6 cellular contexts compared by ENCODE assay signal in the genomic region with DNA sequence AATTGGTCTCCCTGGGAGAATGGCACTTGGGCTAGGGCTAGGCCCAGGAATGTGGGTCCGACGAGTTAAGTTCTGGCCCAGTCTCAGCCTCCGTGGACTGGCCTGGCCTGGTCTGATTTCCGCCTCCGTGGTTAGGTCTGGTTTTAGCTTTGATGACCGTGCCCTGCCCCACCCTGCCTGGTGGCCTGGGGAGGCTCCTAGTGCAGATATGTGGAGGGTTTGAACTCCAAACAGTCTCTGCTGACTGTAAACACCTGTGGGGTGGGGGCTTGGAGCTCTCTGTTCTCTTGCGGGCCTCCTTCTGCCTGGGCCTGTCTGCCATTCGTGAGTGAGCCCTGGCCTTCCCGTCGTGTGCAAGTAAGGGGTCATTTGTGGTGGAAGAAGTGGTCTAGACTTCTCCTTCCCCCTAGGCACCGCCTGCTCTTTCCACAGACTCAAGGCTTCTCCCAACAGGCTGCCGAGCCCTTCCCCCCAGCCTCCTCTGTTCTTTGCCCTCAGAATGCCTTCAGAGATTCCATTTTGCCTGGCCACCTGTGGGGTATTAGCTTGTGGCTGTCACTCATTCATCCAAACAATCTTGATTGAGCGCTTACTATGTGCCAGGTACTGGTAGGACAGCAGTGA. TPM values are rescaled to one million over a fixed set of nuclear protein-coding genes. Genes with fewer than 3 reads are reported as not detected.
DNase-seq lines count a peak whose midpoint lies in the region; ATAC-seq and TF ChIP-seq lines count a peak whose summit lies in the region.

No MANE protein-coding gene starts in this region.

- peaks cover 43% of the 10 kb centered on the region for H3K27me3 Mint-ChIP-seq in GM23338 (ENCODE audit: insufficient read depth, low read depth, poor library complexity)
- H3K27me3 Mint-ChIP-seq in naive thymus-derived CD8-positive, alpha-beta T cell = no peaks in the 10 kb centered on the region

- H2AFZ ChIP-seq in GM23338 = no peak overlapping the region

- peaks cover 22% of the 10 kb centered on the region; the same call in 1 of the 2 replicates for H3K4me1 ChIP-seq in GM23338 (ENCODE audit: insufficient read depth)

- peaks cover 29% of the 10 kb centered on the region for H4K20me1 ChIP-seq in GM23338 (replicated peaks; ENCODE audit: insufficient read depth)

- TF ChIP-seq CTCF in GM23338 (conservative IDR thresholded peaks at IDR 0.05; ENCODE audit: low read depth in 2 of 2) (no peak), astrocyte of the cerebellum (IDR thresholded peaks at IDR 0.05; ENCODE audit: low read depth, low read length, missing control alignments) (no peak)

- no peaks in the 10 kb centered on the region for H3K27me3 ChIP-seq in GM23338 (ENCODE audit: insufficient read depth)

- H3F3A ChIP-seq in GM23338 (replicated peaks; ENCODE audit: low read depth) = 0 out of 2 replicates have a peak, but pooled peaks cover 24% of the 10 kb centered on the region

- ATAC-seq in GM23338 = no peak
- no peak for ATAC-seq in naive thymus-derived CD8-positive, alpha-beta T cell
- ATAC-seq in GM18909 (IDR thresholded peaks at IDR 0.05; ENCODE audit: poor library complexity, unreplicated experiment) = no peak

- no peaks in the 10 kb centered on the region for H3K36me3 ChIP-seq in GM23338 (ENCODE audit: insufficient read depth)

- no peaks in the 10 kb centered on the region; the same call in 1 of the 3 replicates for H3K9me3 Mint-ChIP-seq in GM23338
- H3K9me3 Mint-ChIP-seq in naive thymus-derived CD8-positive, alpha-beta T cell = peaks cover 0 to 3% (median 0%) of the 10 kb centered on the region in 9 donors

- H3K4me3 Mint-ChIP-seq in GM23338 = peak overlapping the region; percentile 89
- H3K4me3 Mint-ChIP-seq in naive thymus-derived CD8-positive, alpha-beta T cell = peak overlapping the region; percentile 86 to 96 (median 90)

- H3K4me1 Mint-ChIP-seq in GM23338 = peaks cover 55% of the 10 kb centered on the region
- H3K4me1 Mint-ChIP-seq in naive thymus-derived CD8-positive, alpha-beta T cell = peaks cover 44 to 76% (median 65%) of the 10 kb centered on the region in 4 donors

- DNase-seq in GM23338 (ENCODE audit: low spot score) (no peak), astrocyte of the cerebellum (ENCODE audit: low read depth) (no peak), NCI-H2081 (lab: John Stamatoyannopoulos, UW) (no peak), DMS53 (lab: John Stamatoyannopoulos, UW) (no peak)
- DNase-seq in naive thymus-derived CD8-positive, alpha-beta T cell = no peak

- peak overlapping the region; percentile 92 for H3K4me2 ChIP-seq in GM23338

- in situ Hi-C loops in astrocyte of the cerebellum (cut with HindIII; ENCODE audit: low sequenced_read_pairs) = no loop called here

- H3K27ac ChIP-seq in GM23338 (ENCODE audit: low read depth) = peak overlapping the region; percentile 32; the same call in 1 of the 2 replicates

- peak overlapping the region; percentile 89 for H3K27ac Mint-ChIP-seq in GM23338
- H3K27ac Mint-ChIP-seq in naive thymus-derived CD8-positive, alpha-beta T cell = peak overlapping the region; percentile 91 to 97 (median 96)

- H3K4me3 ChIP-seq in GM23338 (peak overlapping the region; percentile 91), astrocyte of the cerebellum (ENCODE audit: low read depth, low read length) (peak overlapping the region; percentile 52)

- peaks cover 12% of the 10 kb centered on the region for H3K36me3 Mint-ChIP-seq in GM23338 (ENCODE audit: low read depth)
- H3K36me3 Mint-ChIP-seq in naive thymus-derived CD8-positive, alpha-beta T cell = peaks cover 0 to 19% (median 0%) of the 10 kb centered on the region in 3 donors

- POLR2A ChIA-PET in naive thymus-derived CD8-positive, alpha-beta T cell (lab: Charles Lee) = interaction anchor here (0.6 to 6.8 kb wide), 9 partner anchors 10 to 1834 kb away, joined by 3 to 146 read pairs (median 8); a partner anchor contains a TSS

- peaks cover 50% of the 10 kb centered on the region for H3K79me2 ChIP-seq in GM23338 (replicated peaks; ENCODE audit: insufficient read depth)

- H3K9me2 ChIP-seq in GM23338 (ENCODE audit: insufficient read depth) = no peaks in the 10 kb centered on the region

TF ChIP-seq in GM23338, 12 proteins besides CTCF, POLR2A, EP300 and RAD21 (continues in another document):
- TF ChIP-seq NANOG (IDR thresholded peaks at IDR 0.05; ENCODE audit: borderline replicate concordance) = no peak
- TF ChIP-seq, protein P1, sequence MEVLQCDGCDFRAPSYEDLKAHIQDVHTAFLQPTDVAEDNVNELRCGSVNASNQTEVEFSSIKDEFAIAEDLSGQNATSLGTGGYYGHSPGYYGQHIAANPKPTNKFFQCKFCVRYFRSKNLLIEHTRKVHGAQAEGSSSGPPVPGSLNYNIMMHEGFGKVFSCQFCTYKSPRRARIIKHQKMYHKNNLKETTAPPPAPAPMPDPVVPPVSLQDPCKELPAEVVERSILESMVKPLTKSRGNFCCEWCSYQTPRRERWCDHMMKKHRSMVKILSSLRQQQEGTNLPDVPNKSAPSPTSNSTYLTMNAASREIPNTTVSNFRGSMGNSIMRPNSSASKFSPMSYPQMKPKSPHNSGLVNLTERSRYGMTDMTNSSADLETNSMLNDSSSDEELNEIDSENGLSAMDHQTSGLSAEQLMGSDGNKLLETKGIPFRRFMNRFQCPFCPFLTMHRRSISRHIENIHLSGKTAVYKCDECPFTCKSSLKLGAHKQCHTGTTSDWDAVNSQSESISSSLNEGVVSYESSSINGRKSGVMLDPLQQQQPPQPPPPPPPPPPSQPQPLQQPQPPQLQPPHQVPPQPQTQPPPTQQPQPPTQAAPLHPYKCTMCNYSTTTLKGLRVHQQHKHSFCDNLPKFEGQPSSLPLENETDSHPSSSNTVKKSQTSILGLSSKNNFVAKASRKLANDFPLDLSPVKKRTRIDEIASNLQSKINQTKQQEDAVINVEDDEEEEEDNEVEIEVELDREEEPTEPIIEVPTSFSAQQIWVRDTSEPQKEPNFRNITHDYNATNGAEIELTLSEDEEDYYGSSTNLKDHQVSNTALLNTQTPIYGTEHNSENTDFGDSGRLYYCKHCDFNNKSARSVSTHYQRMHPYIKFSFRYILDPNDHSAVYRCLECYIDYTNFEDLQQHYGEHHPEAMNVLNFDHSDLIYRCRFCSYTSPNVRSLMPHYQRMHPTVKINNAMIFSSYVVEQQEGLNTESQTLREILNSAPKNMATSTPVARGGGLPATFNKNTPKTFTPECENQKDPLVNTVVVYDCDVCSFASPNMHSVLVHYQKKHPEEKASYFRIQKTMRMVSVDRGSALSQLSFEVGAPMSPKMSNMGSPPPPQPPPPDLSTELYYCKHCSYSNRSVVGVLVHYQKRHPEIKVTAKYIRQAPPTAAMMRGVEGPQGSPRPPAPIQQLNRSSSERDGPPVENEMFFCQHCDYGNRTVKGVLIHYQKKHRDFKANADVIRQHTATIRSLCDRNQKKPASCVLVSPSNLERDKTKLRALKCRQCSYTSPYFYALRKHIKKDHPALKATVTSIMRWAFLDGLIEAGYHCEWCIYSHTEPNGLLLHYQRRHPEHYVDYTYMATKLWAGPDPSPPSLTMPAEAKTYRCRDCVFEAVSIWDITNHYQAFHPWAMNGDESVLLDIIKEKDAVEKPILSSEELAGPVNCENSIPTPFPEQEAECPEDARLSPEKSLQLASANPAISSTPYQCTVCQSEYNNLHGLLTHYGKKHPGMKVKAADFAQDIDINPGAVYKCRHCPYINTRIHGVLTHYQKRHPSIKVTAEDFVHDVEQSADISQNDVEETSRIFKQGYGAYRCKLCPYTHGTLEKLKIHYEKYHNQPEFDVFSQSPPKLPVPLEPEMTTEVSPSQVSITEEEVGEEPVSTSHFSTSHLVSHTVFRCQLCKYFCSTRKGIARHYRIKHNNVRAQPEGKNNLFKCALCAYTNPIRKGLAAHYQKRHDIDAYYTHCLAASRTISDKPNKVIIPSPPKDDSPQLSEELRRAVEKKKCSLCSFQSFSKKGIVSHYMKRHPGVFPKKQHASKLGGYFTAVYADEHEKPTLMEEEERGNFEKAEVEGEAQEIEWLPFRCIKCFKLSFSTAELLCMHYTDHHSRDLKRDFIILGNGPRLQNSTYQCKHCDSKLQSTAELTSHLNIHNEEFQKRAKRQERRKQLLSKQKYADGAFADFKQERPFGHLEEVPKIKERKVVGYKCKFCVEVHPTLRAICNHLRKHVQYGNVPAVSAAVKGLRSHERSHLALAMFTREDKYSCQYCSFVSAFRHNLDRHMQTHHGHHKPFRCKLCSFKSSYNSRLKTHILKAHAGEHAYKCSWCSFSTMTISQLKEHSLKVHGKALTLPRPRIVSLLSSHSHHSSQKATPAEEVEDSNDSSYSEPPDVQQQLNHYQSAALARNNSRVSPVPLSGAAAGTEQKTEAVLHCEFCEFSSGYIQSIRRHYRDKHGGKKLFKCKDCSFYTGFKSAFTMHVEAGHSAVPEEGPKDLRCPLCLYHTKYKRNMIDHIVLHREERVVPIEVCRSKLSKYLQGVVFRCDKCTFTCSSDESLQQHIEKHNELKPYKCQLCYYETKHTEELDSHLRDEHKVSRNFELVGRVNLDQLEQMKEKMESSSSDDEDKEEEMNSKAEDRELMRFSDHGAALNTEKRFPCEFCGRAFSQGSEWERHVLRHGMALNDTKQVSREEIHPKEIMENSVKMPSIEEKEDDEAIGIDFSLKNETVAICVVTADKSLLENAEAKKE (CRISPR knock-in tag; IDR thresholded peaks at IDR 0.05) = no peak

RNA-seq across cellular contexts. Expression of a gene that starts 1.5 kb away (rescaled TPM):
- total RNA-seq in GM23338 (2014; rRNA removed; shearing (Covaris generic)) = 98.2 and 109 TPM in 2 replicates
- 154 and 162 TPM in 2 replicates for polyA plus RNA-seq in GM23338 (2016; fragmentation: Nextera tagmentation; extraction: Ambion mirVana)
- 100 to 1,000 TPM; 116 to 123 TPM for total RNA-seq in naive thymus-derived CD8-positive, alpha-beta T cell
- polyA plus RNA-seq in naive thymus-derived CD8-positive, alpha-beta T cell = 10 to 100 TPM; 74.9 to 84.9 (median 77.6) TPM

RNA-seq across cellular contexts. Expression of a gene that starts 4.9 kb away (rescaled TPM):
- 62.1 and 68.1 TPM in 2 replicates for total RNA-seq in GM23338 (2014; rRNA removed; shearing (Covaris generic))
- 12.2 and 20.2 TPM in 2 replicates for polyA plus RNA-seq in GM23338 (2016; fragmentation: Nextera tagmentation; extraction: Ambion mirVana)
- 100 to 1,000 TPM; 103 to 107 TPM for total RNA-seq in naive thymus-derived CD8-positive, alpha-beta T cell
- 10 to 100 TPM; 15.2 to 17.4 (median 16.4) TPM for polyA plus RNA-seq in naive thymus-derived CD8-positive, alpha-beta T cell

RNA-seq across cellular contexts. Expression of a gene that starts 15.9 kb away (rescaled TPM):
- total RNA-seq in GM23338 (2014; rRNA removed; shearing (Covaris generic)) = 0.31 TPM in 1 of 2 replicates, not detected in the other
- 7.5 and 10.1 TPM in 2 replicates for polyA plus RNA-seq in GM23338 (2016; fragmentation: Nextera tagmentation; extraction: Ambion mirVana)
- 1 to 10 TPM; 1.6 to 2.1 TPM for total RNA-seq in naive thymus-derived CD8-positive, alpha-beta T cell
- polyA plus RNA-seq in naive thymus-derived CD8-positive, alpha-beta T cell = 1 to 10 TPM in 2 of 3 donors, under 1 TPM in 1; 0.81 to 6.0 (median 2.8) TPM

RNA-seq across cellular contexts. Expression of a gene that starts 22.5 kb away (rescaled TPM):
- total RNA-seq in GM23338 (2014; rRNA removed; shearing (Covaris generic)) = 24.9 and 25.8 TPM in 2 replicates
- 13.1 and 19.3 TPM in 2 replicates for polyA plus RNA-seq in GM23338 (2016; fragmentation: Nextera tagmentation; extraction: Ambion mirVana)
- total RNA-seq in naive thymus-derived CD8-positive, alpha-beta T cell = 10 to 100 TPM; 66.1 to 69.7 TPM
- 10 to 100 TPM; 27.1 to 44.7 (median 28.6) TPM for polyA plus RNA-seq in naive thymus-derived CD8-positive, alpha-beta T cell

RNA-seq across cellular contexts. Expression of a gene that starts 40.4 kb away (rescaled TPM):
- 19.3 and 21.0 TPM in 2 replicates for total RNA-seq in GM23338 (2014; rRNA removed; shearing (Covaris generic))
- polyA plus RNA-seq in GM23338 (2016; fragmentation: Nextera tagmentation; extraction: Ambion mirVana) = 5.4 and 6.1 TPM in 2 replicates
- total RNA-seq in naive thymus-derived CD8-positive, alpha-beta T cell = 10 to 100 TPM; 13.4 to 17.3 TPM
- 1 to 10 TPM; 2.6 to 3.0 (median 2.6) TPM for polyA plus RNA-seq in naive thymus-derived CD8-positive, alpha-beta T cell
